In the genomic region with DNA sequence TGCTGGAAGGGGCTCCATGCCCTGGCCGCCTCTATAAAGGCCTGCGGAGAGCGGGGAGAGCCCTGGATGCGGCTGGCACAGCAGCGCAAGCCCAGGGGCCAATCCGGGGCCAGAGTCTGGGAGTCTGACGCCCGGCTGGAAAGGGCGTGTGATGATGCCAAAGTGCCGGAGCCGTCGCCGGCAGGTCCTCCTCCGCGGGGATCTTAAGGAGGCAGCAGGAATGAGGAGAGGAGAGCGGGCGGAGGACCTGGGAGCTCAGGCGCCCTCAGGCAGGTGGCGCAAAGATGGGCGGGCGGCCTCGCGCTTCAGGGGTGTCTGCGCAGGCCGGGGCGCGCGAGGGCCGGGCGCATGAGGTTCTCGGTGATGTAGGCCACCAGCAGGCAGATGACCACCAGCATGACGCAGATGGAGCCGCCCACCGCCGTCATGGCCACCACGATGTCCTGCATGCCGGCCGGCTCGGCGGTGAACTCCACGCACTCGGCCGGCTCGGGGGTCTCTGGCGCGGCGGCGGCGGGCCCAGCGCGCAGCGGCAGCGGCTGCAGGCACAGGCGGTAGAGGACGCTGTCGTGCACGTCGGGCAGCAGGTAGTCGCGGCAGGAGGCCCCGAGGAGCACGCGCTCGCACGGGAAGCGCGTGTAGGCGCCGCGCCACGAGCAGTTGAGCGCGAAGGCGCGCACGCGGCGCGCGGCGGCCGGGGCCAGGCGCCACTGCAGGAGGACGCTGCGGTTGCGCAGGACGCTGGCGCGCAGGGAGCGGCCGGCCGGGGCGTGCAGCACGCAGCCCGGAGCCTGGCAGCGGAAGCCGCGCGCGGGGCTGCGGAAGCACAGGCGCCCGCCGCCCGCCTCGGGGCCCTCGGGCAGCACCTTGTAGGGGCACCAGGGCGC, we compare ENCODE assay signal across 8 cellular contexts. TPM values are rescaled to one million over a fixed set of nuclear protein-coding genes. Genes with fewer than 3 reads are reported as not detected.
DNase-seq lines count a peak whose midpoint lies in the region; ATAC-seq, FAIRE-seq and TF ChIP-seq lines count a peak whose summit lies in the region.

No MANE protein-coding gene starts in this region.

- peak overlapping the region; percentile 27; the same call in 1 of the 2 replicates for H2BK12ac ChIP-seq in H1 (ENCODE audit: low read depth, low read length)

- no peak; a peak in 2 of 4 replicates for TF ChIP-seq RAD21 in H1 (IDR thresholded peaks at IDR 0.05 in 1 of 2, conservative IDR thresholded peaks at IDR 0.05 in 1 of 2; ENCODE audit: low read depth in 2 of 2, low read length in 2 of 2)

- no peak overlapping the region for H3K23ac ChIP-seq in H1 (ENCODE audit: insufficient read length)

- peak overlapping the region; percentile 70 for H3K27ac Mint-ChIP-seq in T-helper 17 cell
- H3K27ac Mint-ChIP-seq in natural killer cell treated with Interleukin-12 subunit alpha and Interleukin-12 subunit beta and Interleukin-15 and Interleukin-18, amount 100 ng/mL, for 72 hours, result no peak overlapping the region

- peak overlapping the region; percentile 74 for H4K91ac ChIP-seq in H1 (replicated peaks; ENCODE audit: insufficient read length, low read length)

- H2AFZ ChIP-seq in H1 (ENCODE audit: low read length), result peak overlapping the region; percentile 15; the same call in 1 of the 2 replicates

- FAIRE-seq in H1 (lab: Jason Lieb, UNC), result no peak

- DNase-seq in stimulated activated CD4-positive, alpha-beta T cell treated with anti-CD3 and anti-CD28 coated beads, Interleukin-15, amount 100 ng/mL, for 24 hours, result peak; percentile 47
- no peak for DNase-seq in stimulated activated CD4-positive, alpha-beta T cell treated with anti-CD3 and anti-CD28 coated beads, Interleukin-4, amount 100 ng/mL, for 24 hours
- DNase-seq in T-helper 17 cell, result no peak
- DNase-seq in H1 (ENCODE audit: low read depth in 1 of 2, low spot score in 2 of 2), result peak in 1 of 2 experiments; percentile 82
- no peak for DNase-seq in natural killer cell treated with Interleukin-12 subunit alpha and Interleukin-12 subunit beta and Interleukin-15 and Interleukin-18, amount 100 ng/mL, for 72 hours (ENCODE audit: low spot score)
- DNase-seq in mesenteric fat pad (ENCODE audit: low spot score), result no peak

- POLR2A ChIA-PET in H1 (lab: Charles Lee; ENCODE audit: partially characterized antibody), result interaction anchor here (0.7 to 2.7 kb wide), 6 partner anchors 12 to 41 kb away, joined by 3 to 10 read pairs (median 6); a partner anchor contains a TSS

- no peaks in the 10 kb centered on the region for H3K79me1 ChIP-seq in H1 (ENCODE audit: low read depth, low read length)

- no peak for TF ChIP-seq EP300 in H1 (IDR thresholded peaks at IDR 0.05; ENCODE audit: borderline replicate concordance in 1 of 2, low read depth in 2 of 2, low read length in 2 of 2)

- ATAC-seq in T-helper 17 cell (peak; percentile 64), HG03196 (IDR thresholded peaks at IDR 0.05; ENCODE audit: unreplicated experiment) (no peak), HG03521 (IDR thresholded peaks at IDR 0.05; ENCODE audit: unreplicated experiment) (no peak)
- ATAC-seq in natural killer cell treated with Interleukin-12 subunit alpha and Interleukin-12 subunit beta and Interleukin-15 and Interleukin-18, amount 100 ng/mL, for 72 hours, result peak; percentile 76 to 86

- no peak overlapping the region for H2BK5ac ChIP-seq in H1 (ENCODE audit: low read depth, low read length)

- H3K9ac ChIP-seq in H1 (replicated peaks in 1 of 4; ENCODE audit: extremely low read depth in 1 of 4, low read depth in 3 of 4, low read length in 3 of 4), result peak overlapping the region in 1 of 4 experiments; percentile 65; a peak in 1 of 7 replicates

- H2BK15ac ChIP-seq in H1 (ENCODE audit: low read length), result no peak overlapping the region; the same call in 1 of the 2 replicates

- H3K18ac ChIP-seq in H1 (ENCODE audit: extremely low read depth, low read length), result peak overlapping the region; percentile 78; the same call in 1 of the 2 replicates

- peak overlapping the region; percentile 88 for H3K4me3 Mint-ChIP-seq in T-helper 17 cell
- peak overlapping the region; percentile 74 for H3K4me3 Mint-ChIP-seq in natural killer cell treated with Interleukin-12 subunit alpha and Interleukin-12 subunit beta and Interleukin-15 and Interleukin-18, amount 100 ng/mL, for 72 hours

- no peak for TF ChIP-seq POLR2A in H1 (IDR thresholded peaks at IDR 0.05; ENCODE audit: control extremely low read depth in 1 of 2, low read depth in 2 of 2, low read length in 2 of 2)

- peak in 2 of 3 experiments; percentile 55 to 65; a peak in 3 of 4 replicates for TF ChIP-seq CTCF in H1 (IDR thresholded peaks at IDR 0.05; ENCODE audit: control extremely low read depth in 1 of 3, insufficient read depth in 1 of 3, low read depth in 1 of 3, low read length in 3 of 3)

- peaks cover 2 to 6% of the 10 kb centered on the region in 2 experiments for H4K20me1 ChIP-seq in H1 (replicated peaks in 1 of 2; ENCODE audit: control insufficient read depth in 1 of 2, insufficient read depth in 2 of 2, low read length in 2 of 2)

- peaks cover 0 to 24% (median 18%) of the 10 kb centered on the region in 4 experiments; a peak in 6 of 7 replicates for H3K4me1 ChIP-seq in H1 (replicated peaks in 1 of 4; ENCODE audit: control insufficient read depth in 3 of 4, insufficient read depth in 4 of 4, low read length in 3 of 4)

- H3K56ac ChIP-seq in H1 (replicated peaks; ENCODE audit: insufficient read length, low read depth, low read length), result no peak overlapping the region

- 0 out of 2 replicates have a peak overlapping the region, but pooled peaks have one; percentile 13 for H2AK5ac ChIP-seq in H1 (ENCODE audit: low read depth, low read length)

- H3K14ac ChIP-seq in H1 (ENCODE audit: insufficient read length), result no peak overlapping the region

- no peaks in the 10 kb centered on the region for H3K36me3 ChIP-seq in H1 (ENCODE audit: control insufficient read depth in 2 of 4, insufficient read depth in 4 of 4, low read length in 3 of 4)

- H3K9me3 ChIP-seq in T-helper 17 cell (ENCODE audit: control insufficient read depth, low read length, poor library complexity, severe bottlenecking), result no peaks in the 10 kb centered on the region
- H3K9me3 ChIP-seq in H1 (ENCODE audit: insufficient read depth in 2 of 2, low read depth in 1 of 2, low read length in 1 of 2), result no peaks in the 10 kb centered on the region

- peaks cover 5% of the 10 kb centered on the region for H3K27me3 Mint-ChIP-seq in T-helper 17 cell
- no peaks in the 10 kb centered on the region for H3K27me3 Mint-ChIP-seq in natural killer cell treated with Interleukin-12 subunit alpha and Interleukin-12 subunit beta and Interleukin-15 and Interleukin-18, amount 100 ng/mL, for 72 hours

- peaks cover 3% of the 10 kb centered on the region for H3K4me1 Mint-ChIP-seq in T-helper 17 cell
- peaks cover 0 to 4% of the 10 kb centered on the region in 2 donors for H3K4me1 Mint-ChIP-seq in natural killer cell treated with Interleukin-12 subunit alpha and Interleukin-12 subunit beta and Interleukin-15 and Interleukin-18, amount 100 ng/mL, for 72 hours (ENCODE audit: low read depth in 2 of 2)

- H3K4me3 ChIP-seq in H1 (ENCODE audit: extremely low read depth in 1 of 4, insufficient read depth in 2 of 4, low read depth in 3 of 4, low read length in 4 of 4), result peak overlapping the region; percentile 28 to 63 (median 36)

- WGBS in H1 (ENCODE audit: extremely low coverage in 1 of 2, insufficient coverage in 1 of 2, insufficient read length in 1 of 2, insufficient replicate concordance in 2 of 2, low coverage in 1 of 2, low lambda C conversion rate in 2 of 2, missing lambda C conversion rate in 1 of 2), 2 experiments, result 13% methylated on average over 86 of the region's 108 CpGs; no CpG with 5 or more reads in 1 of the 2 experiments

- H3K27me3 ChIP-seq in H1 (replicated peaks in 1 of 4; ENCODE audit: control insufficient read depth in 3 of 4, extremely low read depth in 1 of 4, insufficient read depth in 3 of 4, low read length in 3 of 4), result peaks cover 13 to 41% (median 34%) of the 10 kb centered on the region in 4 experiments

- H3K79me2 ChIP-seq in H1 (ENCODE audit: control insufficient read depth in 1 of 2, insufficient read depth in 2 of 2, low read length in 2 of 2), result no peaks in the 10 kb centered on the region

- H4K5ac ChIP-seq in H1 (ENCODE audit: insufficient read length, low read depth, low read length), result no peak overlapping the region

- no peaks in the 10 kb centered on the region for H3K36me3 Mint-ChIP-seq in T-helper 17 cell (ENCODE audit: low read depth)
- H3K36me3 Mint-ChIP-seq in natural killer cell treated with Interleukin-12 subunit alpha and Interleukin-12 subunit beta and Interleukin-15 and Interleukin-18, amount 100 ng/mL, for 72 hours, result no peaks in the 10 kb centered on the region

- no peak overlapping the region for H3K4ac ChIP-seq in H1 (replicated peaks; ENCODE audit: insufficient read length, low read depth, low read length)

- no peaks in the 10 kb centered on the region for H3K9me3 Mint-ChIP-seq in natural killer cell treated with Interleukin-12 subunit alpha and Interleukin-12 subunit beta and Interleukin-15 and Interleukin-18, amount 100 ng/mL, for 72 hours

- H3K23me2 ChIP-seq in H1 (ENCODE audit: low read depth, low read length), result peaks cover 16% of the 10 kb centered on the region; the same call in 1 of the 2 replicates

- H2BK20ac ChIP-seq in H1 (ENCODE audit: low read length), result no peak overlapping the region

- CTCF ChIA-PET in H1 (lab: Charles Lee; ENCODE audit: partially characterized antibody), result interaction anchor here (0.9 to 3.1 kb wide), 7 partner anchors 10 to 300 kb away, joined by 3 to 18 read pairs (median 6); no protein-coding TSS in a partner anchor

- H4K8ac ChIP-seq in H1 (ENCODE audit: extremely low read depth, insufficient read depth, low read length), result peak overlapping the region; percentile 71

- peak overlapping the region; percentile 52 to 86 for H3K4me2 ChIP-seq in H1 (ENCODE audit: insufficient read depth in 1 of 2, low read depth in 2 of 2, low read length in 2 of 2)

- no peak overlapping the region for H2BK120ac ChIP-seq in H1 (replicated peaks; ENCODE audit: low read depth, low read length)

- no peak overlapping the region for H3K27ac ChIP-seq in H1 (ENCODE audit: low read depth, low read length)

RNA-seq across cellular contexts. Expression of a gene that starts 0.7 kb away (rescaled TPM):
- total RNA-seq in T-helper 17 cell, result 1 to 10 TPM; 3.3 to 3.4 TPM
- 18.3 and 19.0 TPM in 2 replicates for total RNA-seq in H1 (2021; fragmentation: NEBNext Ultra II Directional; extraction: Animal tissue kit (Norgen Biotek cat#: 25700))
- polyA plus RNA-seq in H1 (2011; rRNA removed), result 21.8 and 40.0 TPM in 2 replicates
- polyA plus RNA-seq in H1 (2011; cell fraction: cytosol; rRNA removed), result 16.1 TPM
- 19.1 TPM for polyA plus RNA-seq in H1 (2011; cell fraction: nucleus; rRNA removed)
- 11.7 to 23.3 TPM (median 18.5 TPM) in 4 replicates for polyA plus RNA-seq in H1 (2012, experiment 1 of 2)
- polyA plus RNA-seq in H1 (2012, experiment 2 of 2), result 17.8 TPM
- polyA plus RNA-seq in H1 (2013, experiment 1 of 2), result 22.1 TPM
- 24.7 TPM for polyA plus RNA-seq in H1 (2013, experiment 2 of 2)
- polyA minus RNA-seq in H1 (2011; rRNA and poly(A)+ RNA removed), result 3.0 and 3.8 TPM in 2 replicates
- polyA minus RNA-seq in H1 (2011; cell fraction: cytosol; rRNA and poly(A)+ RNA removed), result 14.8 TPM
- polyA minus RNA-seq in H1 (2011; cell fraction: nucleus; rRNA and poly(A)+ RNA removed), result 8.7 TPM
- total RNA-seq in natural killer cell treated with Interleukin-12 subunit alpha and Interleukin-12 subunit beta and Interleukin-15 and Interleukin-18, amount 100 ng/mL, for 72 hours, result 1 to 10 TPM in 1 of 2 donors, under 1 TPM in 1; 0.81 to 2.4 TPM
- 2.9 TPM for total RNA-seq in mesenteric fat pad

RNA-seq across cellular contexts. Expression of a gene that starts 16.0 kb away (rescaled TPM):
- total RNA-seq in T-helper 17 cell (10 to 100 TPM; 42.0 to 50.0 TPM), mesenteric fat pad (37.9 TPM)
- total RNA-seq in H1 (2021; fragmentation: NEBNext Ultra II Directional; extraction: Animal tissue kit (Norgen Biotek cat#: 25700)), result 56.5 and 60.0 TPM in 2 replicates
- 32.5 and 71.1 TPM in 2 replicates for polyA plus RNA-seq in H1 (2011; rRNA removed)
- polyA plus RNA-seq in H1 (2011; cell fraction: cytosol; rRNA removed), result 53.6 TPM
- 216 TPM for polyA plus RNA-seq in H1 (2011; cell fraction: nucleus; rRNA removed)
- polyA plus RNA-seq in H1 (2012, experiment 1 of 2), result 18.3 to 47.9 TPM (median 45.2 TPM) in 4 replicates
- 20.1 TPM for polyA plus RNA-seq in H1 (2012, experiment 2 of 2)
- 51.2 TPM for polyA plus RNA-seq in H1 (2013, experiment 1 of 2)
- polyA plus RNA-seq in H1 (2013, experiment 2 of 2), result 57.9 TPM
- polyA minus RNA-seq in H1 (2011; rRNA and poly(A)+ RNA removed), result 7.6 and 11.2 TPM in 2 replicates
- 31.8 TPM for polyA minus RNA-seq in H1 (2011; cell fraction: cytosol; rRNA and poly(A)+ RNA removed)
- 52.7 TPM for polyA minus RNA-seq in H1 (2011; cell fraction: nucleus; rRNA and poly(A)+ RNA removed)
- 10 to 100 TPM; 29.3 to 43.5 TPM for total RNA-seq in natural killer cell treated with Interleukin-12 subunit alpha and Interleukin-12 subunit beta and Interleukin-15 and Interleukin-18, amount 100 ng/mL, for 72 hours

RNA-seq across cellular contexts. Expression of a gene that starts 24.6 kb away (rescaled TPM):
- total RNA-seq in T-helper 17 cell (100 to 1,000 TPM in 1 of 2 donors, 10 to 100 TPM in 1; 99.3 to 103 TPM), mesenteric fat pad (144 TPM)
- total RNA-seq in H1 (2021; fragmentation: NEBNext Ultra II Directional; extraction: Animal tissue kit (Norgen Biotek cat#: 25700)), result 165 and 170 TPM in 2 replicates
- 110 and 116 TPM in 2 replicates for polyA plus RNA-seq in H1 (2011; rRNA removed)
- 122 TPM for polyA plus RNA-seq in H1 (2011; cell fraction: cytosol; rRNA removed)
- polyA plus RNA-seq in H1 (2011; cell fraction: nucleus; rRNA removed), result 110 TPM
- 156 to 180 TPM (median 158 TPM) in 4 replicates for polyA plus RNA-seq in H1 (2012, experiment 1 of 2)
- 198 TPM for polyA plus RNA-seq in H1 (2012, experiment 2 of 2)
- 143 TPM for polyA plus RNA-seq in H1 (2013, experiment 1 of 2)
- polyA plus RNA-seq in H1 (2013, experiment 2 of 2), result 148 TPM
- polyA minus RNA-seq in H1 (2011; rRNA and poly(A)+ RNA removed), result 59.2 and 65.6 TPM in 2 replicates
- 91.6 TPM for polyA minus RNA-seq in H1 (2011; cell fraction: cytosol; rRNA and poly(A)+ RNA removed)
- 66.4 TPM for polyA minus RNA-seq in H1 (2011; cell fraction: nucleus; rRNA and poly(A)+ RNA removed)
- 100 to 1,000 TPM in 1 of 2 donors, 10 to 100 TPM in 1; 97.6 to 146 TPM for total RNA-seq in natural killer cell treated with Interleukin-12 subunit alpha and Interleukin-12 subunit beta and Interleukin-15 and Interleukin-18, amount 100 ng/mL, for 72 hours

RNA-seq across cellular contexts. Expression of a gene that starts 32.7 kb away (rescaled TPM):
- total RNA-seq in T-helper 17 cell (1 to 10 TPM; 3.9 to 4.2 TPM), mesenteric fat pad (17.2 TPM)
- total RNA-seq in H1 (2021; fragmentation: NEBNext Ultra II Directional; extraction: Animal tissue kit (Norgen Biotek cat#: 25700)), result 14.6 and 19.1 TPM in 2 replicates
- 9.2 and 20.8 TPM in 2 replicates for polyA plus RNA-seq in H1 (2011; rRNA removed)
- polyA plus RNA-seq in H1 (2011; cell fraction: cytosol; rRNA removed), result 11.5 TPM
- 90.3 TPM for polyA plus RNA-seq in H1 (2011; cell fraction: nucleus; rRNA removed)
- 6.7 to 13.3 TPM (median 10.3 TPM) in 4 replicates for polyA plus RNA-seq in H1 (2012, experiment 1 of 2)
- polyA plus RNA-seq in H1 (2012, experiment 2 of 2), result 4.8 TPM
- 33.4 TPM for polyA plus RNA-seq in H1 (2013, experiment 1 of 2)
- 31.6 TPM for polyA plus RNA-seq in H1 (2013, experiment 2 of 2)
- polyA minus RNA-seq in H1 (2011; rRNA and poly(A)+ RNA removed), result 0.76 TPM in 1 of 2 replicates, not detected in the other
- polyA minus RNA-seq in H1 (2011; cell fraction: cytosol; rRNA and poly(A)+ RNA removed), result 5.1 TPM
- polyA minus RNA-seq in H1 (2011; cell fraction: nucleus; rRNA and poly(A)+ RNA removed), result 14.7 TPM
- 1 to 10 TPM; 4.9 to 6.1 TPM for total RNA-seq in natural killer cell treated with Interleukin-12 subunit alpha and Interleukin-12 subunit beta and Interleukin-15 and Interleukin-18, amount 100 ng/mL, for 72 hours

RNA-seq across cellular contexts. Expression of a gene that starts 58.8 kb away (rescaled TPM):
- total RNA-seq in T-helper 17 cell, result under 1 TPM in 1 of 2 donors, not detected in 1; 0.44 TPM
- 3.6 and 6.6 TPM in 2 replicates for total RNA-seq in H1 (2021; fragmentation: NEBNext Ultra II Directional; extraction: Animal tissue kit (Norgen Biotek cat#: 25700))
- 5.7 and 7.6 TPM in 2 replicates for polyA plus RNA-seq in H1 (2011; rRNA removed)
- 4.6 TPM for polyA plus RNA-seq in H1 (2011; cell fraction: cytosol; rRNA removed)
- polyA plus RNA-seq in H1 (2011; cell fraction: nucleus; rRNA removed), result 20.3 TPM
- polyA plus RNA-seq in H1 (2012, experiment 1 of 2), result 3.9 to 8.7 TPM (median 7.5 TPM) in 4 replicates
- polyA plus RNA-seq in H1 (2012, experiment 2 of 2), result 3.6 TPM
- polyA plus RNA-seq in H1 (2013, experiment 1 of 2), result 3.3 TPM
- polyA plus RNA-seq in H1 (2013, experiment 2 of 2), result 2.3 TPM
- polyA minus RNA-seq in H1 (2011; rRNA and poly(A)+ RNA removed), result 0.57 and 1.1 TPM in 2 replicates
- not detected for polyA minus RNA-seq in H1 (2011; cell fraction: cytosol; rRNA and poly(A)+ RNA removed)
- polyA minus RNA-seq in H1 (2011; cell fraction: nucleus; rRNA and poly(A)+ RNA removed), result 2.5 TPM
- 1 to 10 TPM in 1 of 2 donors, not detected in 1; 1.6 TPM for total RNA-seq in natural killer cell treated with Interleukin-12 subunit alpha and Interleukin-12 subunit beta and Interleukin-15 and Interleukin-18, amount 100 ng/mL, for 72 hours
- total RNA-seq in mesenteric fat pad, result 1.4 TPM

Comparison
In these comparisons a context has a peak if more than half of its experiments do, and no peak if none do; other contexts are left out.
1. ATAC-seq: peak in T-helper 17 cell (single experiment) and natural killer cell treated with Interleukin-12 subunit alpha and Interleukin-12 subunit beta and Interleukin-15 and Interleukin-18, amount 100 ng/mL, for 72 hours (2 of 2); none in HG03196 (single experiment) and HG03521 (single experiment).